ENCODE assay signal across 18 cellular contexts in genomic region chr10:58054881-58055280, GRCh38.
A peak's percentile ranks its signal among the peaks of the same experiment; 100 is the strongest.
DNase-seq lines count a peak whose midpoint lies in the region; TF ChIP-seq lines count a peak whose summit lies in the region.
"Had no signal": no experiment of that assay in that cellular context is flagged by ENCODE, and none has a peak within 500 bp of the region (broad histone marks: within the 10 kb centered on the region; RNA-seq: fewer than 3 reads in every experiment).

No MANE protein-coding gene starts in this region.

- no peak overlapping the region for H2AFZ ChIP-seq in Karpas-422 (ENCODE audit: low read length)

- H3K9me2 ChIP-seq in Karpas-422 (replicated peaks; ENCODE audit: insufficient read depth, low read length) = no peaks in the 10 kb centered on the region

- H3K9ac ChIP-seq in Karpas-422 (ENCODE audit: low read length) = no peak overlapping the region
- H3K9ac ChIP-seq: BLaER1 treated with 17β-estradiol and CSF1 and Interleukin-3, amounts not matched to agents 10 nM and 100 nM had no signal

- H3K4me3 ChIP-seq in AG09309 (ENCODE audit: control insufficient read depth, low read depth, low read length) (no peak overlapping the region), Karpas-422 (ENCODE audit: low read length) (no peak overlapping the region), fibroblast of villous mesenchyme (ENCODE audit: low read depth, low read length) (no peak overlapping the region), left ventricle myocardium inferior (no peak overlapping the region)
- H3K4me3 ChIP-seq: BLaER1 treated with 17β-estradiol and CSF1 and Interleukin-3, amounts not matched to agents 10 nM and 100 nM; HAP-1 had no signal

- H3K36me3 ChIP-seq in Karpas-422 (ENCODE audit: insufficient read depth, low read length) = no peaks in the 10 kb centered on the region
- no peaks in the 10 kb centered on the region for H3K36me3 ChIP-seq in left ventricle myocardium inferior
- H3K36me3 ChIP-seq: BLaER1 treated with 17β-estradiol and CSF1 and Interleukin-3, amounts not matched to agents 10 nM and 100 nM; HAP-1 had no signal

- TF ChIP-seq CTCF in AG09309 (IDR thresholded peaks at IDR 0.05; ENCODE audit: control insufficient read depth, insufficient read depth, low read depth, low read length, missing control alignments) (no peak), fibroblast of villous mesenchyme (IDR thresholded peaks at IDR 0.05; ENCODE audit: insufficient read depth, low read depth, low read length) (no peak), left ventricle myocardium inferior (IDR thresholded peaks at IDR 0.05; ENCODE audit: borderline replicate concordance) (no peak)

- DNase-seq in AG09309 (ENCODE audit: low read depth) = peak; percentile 24
- peak; percentile 6 for DNase-seq in Karpas-422
- peak; percentile 22 for DNase-seq in dedifferentiated amniotic fluid mesenchymal stem cell (ENCODE audit: extremely low spot score)
- peak; percentile 49 for DNase-seq in fibroblast of villous mesenchyme (ENCODE audit: low read depth)
- no peak for DNase-seq in activated CD4-positive, alpha-beta T cell treated with anti-CD3 and anti-CD28 coated beads, Interleukin-2, amount 50 U/mL, for 48 hours
- no peak for DNase-seq in DMS79 (lab: John Stamatoyannopoulos, UW)
- DNase-seq in left ventricle myocardium inferior = no peak
- DNase-seq in HuH-7 (ENCODE audit: low spot score) = no peak
- DNase-seq: Calu3; CD4-positive, CD25-positive, alpha-beta regulatory T cell; DMS 273 treated with DMSO at 0.1 percent for 48 hours; DMS79 treated with DMSO at 0.1 percent for 48 hours; EL; GOT3; HFFc6 had no signal

- intact Hi-C loops in left ventricle myocardium inferior (cut with micrococcal nuclease) = no loop called here

- H3K27me3 ChIP-seq in Karpas-422 (ENCODE audit: low read length) (no peaks in the 10 kb centered on the region), left ventricle myocardium inferior (ENCODE audit: low read depth) (no peaks in the 10 kb centered on the region)
- H3K27me3 ChIP-seq: BLaER1 treated with 17β-estradiol and CSF1 and Interleukin-3, amounts not matched to agents 10 nM and 100 nM had no signal

- H4K20me1 ChIP-seq in Karpas-422 (ENCODE audit: insufficient read depth, low read depth, low read length) = no peaks in the 10 kb centered on the region
- H4K20me1 ChIP-seq: BLaER1 treated with 17β-estradiol and CSF1 and Interleukin-3, amounts not matched to agents 10 nM and 100 nM had no signal

- H3K4me2 ChIP-seq in Karpas-422 (ENCODE audit: low read depth, low read length, poor library complexity, severe bottlenecking) = no peak overlapping the region
- H3K4me2 ChIP-seq: BLaER1 treated with 17β-estradiol and CSF1 and Interleukin-3, amounts not matched to agents 10 nM and 100 nM had no signal

- H3K9me3 ChIP-seq in Karpas-422 (ENCODE audit: low read length) (no peaks in the 10 kb centered on the region), left ventricle myocardium inferior (replicated peaks) (no peaks in the 10 kb centered on the region)
- H3K9me3 ChIP-seq: BLaER1 treated with 17β-estradiol and CSF1 and Interleukin-3, amounts not matched to agents 10 nM and 100 nM; HAP-1 had no signal

- H3K27ac ChIP-seq in Karpas-422 (ENCODE audit: low read length) (no peak overlapping the region), left ventricle myocardium inferior (replicated peaks) (no peak overlapping the region)
- H3K27ac ChIP-seq: 22Rv1; BLaER1 treated with 17β-estradiol and CSF1 and Interleukin-3, amounts not matched to agents 10 nM and 100 nM had no signal

- no peaks in the 10 kb centered on the region for H3K79me2 ChIP-seq in Karpas-422 (ENCODE audit: low read length)

- no peaks in the 10 kb centered on the region for H3K4me1 ChIP-seq in Karpas-422 (ENCODE audit: low read length)
- no peaks in the 10 kb centered on the region for H3K4me1 ChIP-seq in left ventricle myocardium inferior
- H3K4me1 ChIP-seq: BLaER1 treated with 17β-estradiol and CSF1 and Interleukin-3, amounts not matched to agents 10 nM and 100 nM had no signal

Comparison
In these comparisons a context has a peak if more than half of its experiments do, and no peak if none do; other contexts are left out.
1. DNase-seq: peak in AG09309 (single experiment), Karpas-422 (single experiment), dedifferentiated amniotic fluid mesenchymal stem cell (single experiment) and fibroblast of villous mesenchyme (single experiment); none in activated CD4-positive, alpha-beta T cell treated with anti-CD3 and anti-CD28 coated beads, Interleukin-2, amount 50 U/mL, for 48 hours (0 of 2), DMS79 (single experiment), left ventricle myocardium inferior (single experiment) and HuH-7 (single experiment).